Comparison of ENCODE assay signal across 8 cellular contexts in genomic region chr20:38962044-38962897, GRCh38. TPM values are rescaled to one million over a fixed set of nuclear protein-coding genes. Genes with fewer than 3 reads are reported as not detected.
DNase-seq lines count a peak whose midpoint lies in the region; ATAC-seq lines count a peak whose summit lies in the region.

TSS of gene DHX35 (plus strand) at chr20:38962344. CDS start at chr20:38962368, 24 bp downstream.

- H3K4me1 Mint-ChIP-seq in memory B cell, result peaks cover 8% of the 10 kb centered on the region

- H3K36me3 ChIP-seq in effector memory CD4-positive, alpha-beta T cell (ENCODE audit: control insufficient read depth, insufficient read depth, low read length), result no peaks in the 10 kb centered on the region

- H3K4me3 Mint-ChIP-seq in memory B cell, result peak within 1 kb of the TSS; percentile 93

- H3K27ac Mint-ChIP-seq in memory B cell, result peak within 1 kb of the TSS; percentile 88

- no peaks in the 10 kb centered on the region for H3K27me3 ChIP-seq in effector memory CD4-positive, alpha-beta T cell (replicated peaks; ENCODE audit: control insufficient read depth, insufficient read depth, low read length, poor library complexity, severe bottlenecking)

- H3K4me3 ChIP-seq in effector memory CD4-positive, alpha-beta T cell (ENCODE audit: insufficient read depth, low read depth, low read length, poor library complexity, severe bottlenecking), result peak within 1 kb of the TSS; percentile 93

- ATAC-seq in GM19468 (IDR thresholded peaks at IDR 0.05; ENCODE audit: extremely low read depth, unreplicated experiment), result peak; percentile 85
- peak; percentile 93 for ATAC-seq in memory B cell (ENCODE audit: low read depth)

- DNase-seq in COLO829 (ENCODE audit: low spot score) (peak; percentile 97), HS-5 (ENCODE audit: low read depth) (peak; percentile 82), memory B cell (ENCODE audit: low spot score in 2 of 2) (peak; percentile 98)
- DNase-seq in NK-92 treated with Interleukin-12 subunit alpha and Interleukin-12 subunit beta, amount 100 ng/mL, for 24 hours (lab: John Stamatoyannopoulos, UW), result peak; percentile 94
- DNase-seq in effector memory CD4-positive, alpha-beta T cell, result peak; percentile 96 to 97 (median 97)
- DNase-seq in stimulated activated CD8-positive, alpha-beta memory T cell treated with anti-CD3 and anti-CD28 coated beads, Interleukin-12 subunit alpha, Interleukin-12 subunit beta, amount 100 ng/mL, for 24 hours (ENCODE audit: extremely low read depth), result peak; percentile 96

- H3K36me3 Mint-ChIP-seq in memory B cell, result peaks cover 3% of the 10 kb centered on the region

- H3K9me3 ChIP-seq in effector memory CD4-positive, alpha-beta T cell (ENCODE audit: control insufficient read depth, low read length), result no peaks in the 10 kb centered on the region

- peaks cover 15% of the 10 kb centered on the region for H3K4me1 ChIP-seq in effector memory CD4-positive, alpha-beta T cell (ENCODE audit: control insufficient read depth, insufficient read depth, low read length, poor library complexity, severe bottlenecking)

- H3K27ac ChIP-seq in effector memory CD4-positive, alpha-beta T cell (ENCODE audit: insufficient read depth, low read length, poor library complexity, severe bottlenecking), result peak within 1 kb of the TSS; percentile 80

- POLR2A ChIA-PET in activated CD8-positive, alpha-beta memory T cell treated with anti-CD3 and anti-CD28 coated beads for 36 hours (lab: Charles Lee), result interaction anchor here (0.5 to 1.7 kb wide), 7 partner anchors 32 to 352 kb away, joined by 3 to 8 read pairs (median 4); partner anchors contain the start of gene FAM83D

- H3K27me3 Mint-ChIP-seq in memory B cell, result no peaks in the 10 kb centered on the region

- CTCF ChIA-PET in activated CD8-positive, alpha-beta memory T cell treated with anti-CD3 and anti-CD28 coated beads for 36 hours (lab: Charles Lee), result interaction anchor here (0.9 to 2.7 kb wide), 10 partner anchors 32 to 87 kb away, joined by 3 to 13 read pairs (median 3); partner anchors contain the start of gene FAM83D

- H3K9me3 Mint-ChIP-seq in memory B cell, result no peaks in the 10 kb centered on the region

RNA-seq across cellular contexts. Expression of gene DHX35, which starts in this region (rescaled TPM):
- total RNA-seq in activated CD8-positive, alpha-beta memory T cell treated with anti-CD3 and anti-CD28 coated beads for 36 hours, result 10 to 100 TPM; 17.6 to 19.5 TPM

Comparison
In these comparisons a context has a peak if more than half of its experiments do, and no peak if none do; other contexts are left out.
1. Peak in every context shown above with its lines: DNase-seq, ATAC-seq, H3K4me3 ChIP-seq and H3K27ac ChIP-seq.